16 cellular contexts compared by ENCODE assay signal in genomic region chr3:183500981-183501704, GRCh38. TPM values are rescaled to one million over a fixed set of nuclear protein-coding genes. Genes with fewer than 3 reads are reported as not detected.
DNase-seq lines count a peak whose midpoint lies in the region; ATAC-seq and TF ChIP-seq lines count a peak whose summit lies in the region.
"Had no signal": no experiment of that assay in that cellular context is flagged by ENCODE, and none has a peak within 500 bp of the region (broad histone marks: within the 10 kb centered on the region; RNA-seq: fewer than 3 reads in every experiment).

No MANE protein-coding gene starts in this region.

- no peaks in the 10 kb centered on the region for H3K27me3 Mint-ChIP-seq in activated T-cell treated with anti-CD3 and anti-CD28 coated beads, Interleukin-2, amount 50 U/mL, for 24 hours
- no peaks in the 10 kb centered on the region for H3K27me3 Mint-ChIP-seq in CD8-positive, alpha-beta T cell (ENCODE audit: low read depth)
- H3K27me3 Mint-ChIP-seq in endothelial cell (ENCODE audit: unreplicated experiment), result peaks cover 1% of the 10 kb centered on the region
- H3K27me3 Mint-ChIP-seq in progenitor cell of endocrine pancreas, result no peaks in the 10 kb centered on the region

- ATAC-seq in CD8-positive, alpha-beta T cell, result no peak
- ATAC-seq in HG02973 (IDR thresholded peaks at IDR 0.05; ENCODE audit: unreplicated experiment), result no peak

- no peak overlapping the region for H3K4me3 Mint-ChIP-seq in activated T-cell treated with anti-CD3 and anti-CD28 coated beads, Interleukin-2, amount 50 U/mL, for 24 hours
- H3K4me3 Mint-ChIP-seq in CD8-positive, alpha-beta T cell, result no peak overlapping the region
- H3K4me3 Mint-ChIP-seq in endothelial cell (ENCODE audit: unreplicated experiment) (peak overlapping the region; percentile 60), progenitor cell of endocrine pancreas (ENCODE audit: low read depth) (no peak overlapping the region)

- CTCF ChIA-PET in CD8-positive, alpha-beta T cell (lab: Charles Lee), result interaction anchor here (0.8 to 1.5 kb wide), 2 partner anchors 22 to 26 kb away, joined by 3 read pairs; no protein-coding TSS in a partner anchor
- CTCF ChIA-PET in OCI-LY7 (lab: Charles Lee; ENCODE audit: unreplicated experiment), result no interaction called here

- H3K4me3 ChIP-seq in CD8-positive, alpha-beta T cell (ENCODE audit: low read depth, low read length), result no peak overlapping the region
- H3K4me3 ChIP-seq in OCI-LY7 (ENCODE audit: low read depth, low read length, poor library complexity, severe bottlenecking), result no peak overlapping the region

- intact Hi-C loops in CD8-positive, alpha-beta T cell (cut with DNase I, micrococcal nuclease), result no loop called here
- intact Hi-C loops in OCI-LY7 (cut with micrococcal nuclease; ENCODE audit: unreplicated experiment), result no loop called here

- no peak overlapping the region for H3K27ac ChIP-seq in CD8-positive, alpha-beta T cell (ENCODE audit: low read depth, low read length)
- H3K27ac ChIP-seq in OCI-LY7 (ENCODE audit: low read depth, low read length, poor library complexity, severe bottlenecking), result no peak overlapping the region
- H3K27ac ChIP-seq: KMS-11 had no signal

- H3K9me2 ChIP-seq in OCI-LY7 (ENCODE audit: insufficient read depth, low read length), result no peaks in the 10 kb centered on the region

- no peak overlapping the region for H3K4me2 ChIP-seq in OCI-LY7 (ENCODE audit: low read length)
- H3K4me2 ChIP-seq: KMS-11 had no signal

- no peaks in the 10 kb centered on the region for H4K20me1 ChIP-seq in OCI-LY7 (ENCODE audit: insufficient read depth, low read length)

- no peak overlapping the region for H2AFZ ChIP-seq in OCI-LY7 (ENCODE audit: low read length)

- no peak for TF ChIP-seq CTCF in CD8-positive, alpha-beta T cell (IDR thresholded peaks at IDR 0.05)
- TF ChIP-seq CTCF in endothelial cell (IDR thresholded peaks at IDR 0.05; ENCODE audit: unreplicated experiment), result no peak
- no peak for TF ChIP-seq CTCF in progenitor cell of endocrine pancreas (IDR thresholded peaks at IDR 0.05; ENCODE audit: unreplicated experiment)
- no peak for TF ChIP-seq CTCF in OCI-LY7 (conservative IDR thresholded peaks at IDR 0.05; ENCODE audit: low read length)

- peaks cover 8% of the 10 kb centered on the region for H3K4me1 Mint-ChIP-seq in activated T-cell treated with anti-CD3 and anti-CD28 coated beads, Interleukin-2, amount 50 U/mL, for 24 hours (ENCODE audit: low read depth)
- H3K4me1 Mint-ChIP-seq in CD8-positive, alpha-beta T cell (ENCODE audit: low read depth), result peaks cover 5% of the 10 kb centered on the region
- H3K4me1 Mint-ChIP-seq in endothelial cell (ENCODE audit: unreplicated experiment) (peaks cover 3% of the 10 kb centered on the region), progenitor cell of endocrine pancreas (ENCODE audit: low read depth) (peaks cover 11% of the 10 kb centered on the region)

- no peaks in the 10 kb centered on the region for H3K9me3 Mint-ChIP-seq in activated T-cell treated with anti-CD3 and anti-CD28 coated beads, Interleukin-2, amount 50 U/mL, for 24 hours
- peaks cover 10% of the 10 kb centered on the region for H3K9me3 Mint-ChIP-seq in CD8-positive, alpha-beta T cell
- H3K9me3 Mint-ChIP-seq in endothelial cell (ENCODE audit: unreplicated experiment), result no peaks in the 10 kb centered on the region
- H3K9me3 Mint-ChIP-seq in progenitor cell of endocrine pancreas (ENCODE audit: low read depth), result peaks cover 9% of the 10 kb centered on the region

- DNase-seq in activated T-cell treated with anti-CD3 and anti-CD28 coated beads, Interleukin-2, amount 50 U/mL, for 24 hours, result peak; percentile 13
- DNase-seq in activated T-cell treated with anti-CD3 and anti-CD28 coated beads for 4 hours (no peak), endothelial cell (ENCODE audit: low spot score) (no peak), progenitor cell of endocrine pancreas (ENCODE audit: low spot score, unreplicated experiment) (no peak), NK-92 (lab: John Stamatoyannopoulos, UW; ENCODE audit: unreplicated experiment) (no peak), OCI-LY7 (ENCODE audit: low spot score) (no peak)
- DNase-seq in CD8-positive, alpha-beta T cell, result no peak
- DNase-seq: C1 segment of cervical spinal cord, Caco-2, NCI-H2081 treated with DMSO at 0.1 percent for 48 hours, NCI-H524, SIG-M5 had no signal

- no peaks in the 10 kb centered on the region for H3K4me1 ChIP-seq in CD8-positive, alpha-beta T cell (ENCODE audit: insufficient read depth, low read length)
- H3K4me1 ChIP-seq in OCI-LY7 (ENCODE audit: insufficient read depth, low read length, poor library complexity, severe bottlenecking), result peaks cover 9% of the 10 kb centered on the region
- H3K4me1 ChIP-seq: Caco-2 had no signal

- POLR2A ChIA-PET in CD8-positive, alpha-beta T cell (lab: Charles Lee), result no interaction called here
- POLR2A ChIA-PET in OCI-LY7 (lab: Charles Lee), result no interaction called here

- H3K36me3 ChIP-seq in CD8-positive, alpha-beta T cell (ENCODE audit: insufficient read depth, low read length), result peaks cover 22% of the 10 kb centered on the region
- H3K36me3 ChIP-seq in OCI-LY7 (ENCODE audit: insufficient read depth, low read length), result peaks cover 100% of the 10 kb centered on the region

- no peaks in the 10 kb centered on the region for H3K27me3 ChIP-seq in CD8-positive, alpha-beta T cell (ENCODE audit: insufficient read depth, low read length)

- peak overlapping the region; percentile 37 for H3K27ac Mint-ChIP-seq in activated T-cell treated with anti-CD3 and anti-CD28 coated beads, Interleukin-2, amount 50 U/mL, for 24 hours
- H3K27ac Mint-ChIP-seq in CD8-positive, alpha-beta T cell, result peak overlapping the region; percentile 67
- H3K27ac Mint-ChIP-seq in endothelial cell (ENCODE audit: unreplicated experiment) (no peak overlapping the region), progenitor cell of endocrine pancreas (peak overlapping the region; percentile 38)

- peaks cover 95% of the 10 kb centered on the region for H3K36me3 Mint-ChIP-seq in activated T-cell treated with anti-CD3 and anti-CD28 coated beads, Interleukin-2, amount 50 U/mL, for 24 hours (ENCODE audit: low read depth)
- peaks cover 87% of the 10 kb centered on the region for H3K36me3 Mint-ChIP-seq in CD8-positive, alpha-beta T cell
- peaks cover 74% of the 10 kb centered on the region for H3K36me3 Mint-ChIP-seq in endothelial cell (ENCODE audit: low read depth, unreplicated experiment)
- H3K36me3 Mint-ChIP-seq in progenitor cell of endocrine pancreas (ENCODE audit: insufficient read depth), result no peaks in the 10 kb centered on the region

- peaks cover 63% of the 10 kb centered on the region for H3K79me2 ChIP-seq in OCI-LY7 (ENCODE audit: insufficient read depth, low read depth, low read length)

- H3K9me3 ChIP-seq in CD8-positive, alpha-beta T cell (ENCODE audit: low read length), result peaks cover 4% of the 10 kb centered on the region
- no peaks in the 10 kb centered on the region for H3K9me3 ChIP-seq in OCI-LY7 (ENCODE audit: low read length)
- H3K9me3 ChIP-seq: Caco-2 had no signal

- no TSS peak for BruUV-seq in OCI-LY7 (replicated peaks; lab: Mats Ljungman, UMichigan)

RNA-seq across cellular contexts. Expression of gene KLHL6, which starts 54.4 kb away (rescaled TPM):
- 10 to 100 TPM; 27.7 to 29.7 TPM for total RNA-seq in CD8-positive, alpha-beta T cell
- total RNA-seq in endothelial cell (ENCODE audit: unreplicated experiment), result 46.1 TPM
- total RNA-seq in progenitor cell of endocrine pancreas, result 0.12 TPM in 1 of 2 replicates, not detected in the other
- 143 TPM in 2 replicates for total RNA-seq in OCI-LY7 (2014; rRNA removed; shearing (Covaris generic))
- total RNA-seq in OCI-LY7 (2022), result 169 and 191 TPM in 2 replicates
- total RNA-seq: Caco-2, H4, M059J had no signal

Comparison
In these comparisons a context has a peak if more than half of its experiments do, and no peak if none do; other contexts are left out.
1. RNA of gene KLHL6, which starts 54.4 kb away (total RNA-seq): 143 to 191 TPM in OCI-LY7, 46.1 TPM in endothelial cell (single experiment) and 27.7 to 29.7 TPM in CD8-positive, alpha-beta T cell; 0.12 TPM in progenitor cell of endocrine pancreas; every median in the first group is over 10 times any median in the second.